1 cellular context compared by ENCODE assay signal in the genomic region with DNA sequence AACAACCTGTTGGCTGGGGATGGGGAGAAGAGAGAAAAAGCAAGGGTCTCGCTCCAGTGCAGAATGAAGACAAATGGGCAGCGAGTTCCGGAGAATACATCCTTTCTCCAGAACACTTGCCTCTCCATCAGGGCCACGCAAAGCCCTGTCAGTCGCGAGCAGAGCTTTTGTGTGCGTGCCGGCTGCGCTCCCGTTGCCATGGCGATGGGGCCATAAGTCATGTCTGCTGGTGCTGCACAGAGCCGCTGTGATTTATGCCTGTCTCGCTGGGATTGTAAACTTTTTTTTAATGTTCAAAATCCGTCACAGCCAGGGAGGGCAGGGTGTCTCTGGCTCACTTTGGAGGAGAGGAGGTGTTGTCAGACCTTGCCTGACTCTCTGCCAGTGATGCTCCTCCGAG.
TF ChIP-seq lines count a peak whose summit lies in the region.

No MANE protein-coding gene starts in this region.

TF ChIP-seq in A549, 52 proteins besides CTCF, POLR2A, EP300 and RAD21 (continued from another document):
- TF ChIP-seq, protein P1, sequence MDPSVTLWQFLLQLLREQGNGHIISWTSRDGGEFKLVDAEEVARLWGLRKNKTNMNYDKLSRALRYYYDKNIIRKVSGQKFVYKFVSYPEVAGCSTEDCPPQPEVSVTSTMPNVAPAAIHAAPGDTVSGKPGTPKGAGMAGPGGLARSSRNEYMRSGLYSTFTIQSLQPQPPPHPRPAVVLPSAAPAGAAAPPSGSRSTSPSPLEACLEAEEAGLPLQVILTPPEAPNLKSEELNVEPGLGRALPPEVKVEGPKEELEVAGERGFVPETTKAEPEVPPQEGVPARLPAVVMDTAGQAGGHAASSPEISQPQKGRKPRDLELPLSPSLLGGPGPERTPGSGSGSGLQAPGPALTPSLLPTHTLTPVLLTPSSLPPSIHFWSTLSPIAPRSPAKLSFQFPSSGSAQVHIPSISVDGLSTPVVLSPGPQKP (IDR thresholded peaks at IDR 0.05; ENCODE audit: low read depth, low read length): no peak
- TF ChIP-seq, protein P2, sequence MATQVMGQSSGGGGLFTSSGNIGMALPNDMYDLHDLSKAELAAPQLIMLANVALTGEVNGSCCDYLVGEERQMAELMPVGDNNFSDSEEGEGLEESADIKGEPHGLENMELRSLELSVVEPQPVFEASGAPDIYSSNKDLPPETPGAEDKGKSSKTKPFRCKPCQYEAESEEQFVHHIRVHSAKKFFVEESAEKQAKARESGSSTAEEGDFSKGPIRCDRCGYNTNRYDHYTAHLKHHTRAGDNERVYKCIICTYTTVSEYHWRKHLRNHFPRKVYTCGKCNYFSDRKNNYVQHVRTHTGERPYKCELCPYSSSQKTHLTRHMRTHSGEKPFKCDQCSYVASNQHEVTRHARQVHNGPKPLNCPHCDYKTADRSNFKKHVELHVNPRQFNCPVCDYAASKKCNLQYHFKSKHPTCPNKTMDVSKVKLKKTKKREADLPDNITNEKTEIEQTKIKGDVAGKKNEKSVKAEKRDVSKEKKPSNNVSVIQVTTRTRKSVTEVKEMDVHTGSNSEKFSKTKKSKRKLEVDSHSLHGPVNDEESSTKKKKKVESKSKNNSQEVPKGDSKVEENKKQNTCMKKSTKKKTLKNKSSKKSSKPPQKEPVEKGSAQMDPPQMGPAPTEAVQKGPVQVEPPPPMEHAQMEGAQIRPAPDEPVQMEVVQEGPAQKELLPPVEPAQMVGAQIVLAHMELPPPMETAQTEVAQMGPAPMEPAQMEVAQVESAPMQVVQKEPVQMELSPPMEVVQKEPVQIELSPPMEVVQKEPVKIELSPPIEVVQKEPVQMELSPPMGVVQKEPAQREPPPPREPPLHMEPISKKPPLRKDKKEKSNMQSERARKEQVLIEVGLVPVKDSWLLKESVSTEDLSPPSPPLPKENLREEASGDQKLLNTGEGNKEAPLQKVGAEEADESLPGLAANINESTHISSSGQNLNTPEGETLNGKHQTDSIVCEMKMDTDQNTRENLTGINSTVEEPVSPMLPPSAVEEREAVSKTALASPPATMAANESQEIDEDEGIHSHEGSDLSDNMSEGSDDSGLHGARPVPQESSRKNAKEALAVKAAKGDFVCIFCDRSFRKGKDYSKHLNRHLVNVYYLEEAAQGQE (IDR thresholded peaks at IDR 0.05): no peak
- TF ChIP-seq NPAS2 (CRISPR knock-in tag; IDR thresholded peaks at IDR 0.05; ENCODE audit: borderline replicate concordance): no peak
- TF ChIP-seq MYC (IDR thresholded peaks at IDR 0.05; ENCODE audit: borderline replicate concordance, low read length): no peak
- no peak for TF ChIP-seq CHD2 (IDR thresholded peaks at IDR 0.05; ENCODE audit: low read length, partially characterized antibody)
TF ChIP-seq in A549: peak in this region for 0.
